Comparison of ENCODE assay signal across 11 cellular contexts in the genomic region with DNA sequence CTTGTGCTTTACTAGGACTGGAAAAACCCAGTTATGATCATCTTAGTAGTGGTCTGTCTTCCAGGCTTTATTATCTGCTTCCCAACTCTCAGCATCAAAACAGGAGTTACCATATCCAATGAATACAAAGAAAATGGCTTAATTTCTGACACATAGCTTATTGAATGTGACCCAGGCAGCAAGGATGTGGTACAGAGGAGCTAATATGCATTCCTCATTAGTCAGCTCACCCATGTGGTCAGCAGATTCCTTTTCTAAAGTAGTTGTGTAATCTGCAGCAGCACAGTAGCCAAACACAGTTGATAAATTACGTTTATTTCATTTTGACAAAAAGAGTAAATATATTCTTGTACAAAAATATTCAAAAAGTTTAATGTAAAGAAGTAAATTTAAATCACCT. TPM values are rescaled to one million over a fixed set of nuclear protein-coding genes. Genes with fewer than 3 reads are reported as not detected.
A peak's percentile ranks its signal among the peaks of the same experiment; 100 is the strongest.
DNase-seq lines count a peak whose midpoint lies in the region; ATAC-seq, FAIRE-seq and TF ChIP-seq lines count a peak whose summit lies in the region.
"Had no signal": no experiment of that assay in that cellular context is flagged by ENCODE, and none has a peak within 500 bp of the region (broad histone marks: within the 10 kb centered on the region; RNA-seq: fewer than 3 reads in every experiment).

No MANE protein-coding gene starts in this region.

- H3K4me1 ChIP-seq in astrocyte (ENCODE audit: insufficient read depth, low read length): peaks cover 28% of the 10 kb centered on the region
- H3K4me1 ChIP-seq in right cardiac atrium (ENCODE audit: control insufficient read depth, insufficient read depth, low read length): peaks cover 2% of the 10 kb centered on the region

- TF ChIP-seq CTCF in astrocyte (IDR thresholded peaks at IDR 0.05; ENCODE audit: insufficient read depth, low read depth, low read length): no peak

- peaks cover 25% of the 10 kb centered on the region for H3K4me1 Mint-ChIP-seq in astrocyte (ENCODE audit: low read depth, unreplicated experiment)
- H3K4me1 Mint-ChIP-seq: WTC11 had no signal

- 66% methylated on average over 1 of the region's 1 CpG for WGBS in right cardiac atrium

- H3K4me2 ChIP-seq in astrocyte (ENCODE audit: low read length): peak overlapping the region; percentile 47

- no peak overlapping the region for H3K9ac ChIP-seq in astrocyte (ENCODE audit: low read length)

- H3K27me3 ChIP-seq in astrocyte (ENCODE audit: insufficient read depth, low read length) (no peaks in the 10 kb centered on the region), right cardiac atrium (ENCODE audit: control insufficient read depth, insufficient read depth) (no peaks in the 10 kb centered on the region)
- H3K27me3 ChIP-seq: upper lobe of left lung had no signal

- peaks cover 4% of the 10 kb centered on the region for H3K36me3 Mint-ChIP-seq in astrocyte (ENCODE audit: low read depth, unreplicated experiment)

- no peaks in the 10 kb centered on the region for H3K27me3 Mint-ChIP-seq in astrocyte (ENCODE audit: low read depth, unreplicated experiment)
- H3K27me3 Mint-ChIP-seq: naive thymus-derived CD4-positive, alpha-beta T cell had no signal

- FAIRE-seq in astrocyte (lab: Jason Lieb, UNC): peak; percentile 94

- no peaks in the 10 kb centered on the region for H3K79me2 ChIP-seq in astrocyte (ENCODE audit: insufficient read depth, low read length)

- peak overlapping the region; percentile 24 for H3K27ac ChIP-seq in astrocyte (ENCODE audit: low read depth, low read length)
- H3K27ac ChIP-seq in right cardiac atrium (ENCODE audit: low read length): no peak overlapping the region
- H3K27ac ChIP-seq: upper lobe of left lung had no signal

- intact Hi-C loops in Right ventricle myocardium superior (cut with DNase I): no loop called here
- intact Hi-C loops in cardiac septum (cut with DNase I): no loop called here
- intact Hi-C loops in right cardiac atrium (cut with DNase I): loop anchor here in 1 of 4 donors (10.0 kb wide), 1 partner anchor 112 kb away; no protein-coding TSS in a partner anchor

- no peak overlapping the region for H2AFZ ChIP-seq in astrocyte (ENCODE audit: low read depth, low read length)

- H3K4me3 ChIP-seq in astrocyte (ENCODE audit: insufficient read depth, low read depth, low read length) (no peak overlapping the region), right cardiac atrium (ENCODE audit: low read length) (no peak overlapping the region)
- H3K4me3 ChIP-seq: upper lobe of left lung had no signal

- H4K20me1 ChIP-seq in astrocyte (ENCODE audit: insufficient read depth, low read length): no peaks in the 10 kb centered on the region

- peak overlapping the region; percentile 83 for H3K27ac Mint-ChIP-seq in astrocyte (ENCODE audit: unreplicated experiment)
- H3K27ac Mint-ChIP-seq: naive thymus-derived CD4-positive, alpha-beta T cell; WTC11 had no signal

- peaks cover 7% of the 10 kb centered on the region for H3K9me3 Mint-ChIP-seq in astrocyte (ENCODE audit: unreplicated experiment)

- DNase-seq in Right ventricle myocardium superior: no peak
- DNase-seq in cardiac septum (ENCODE audit: low spot score): no peak
- peak; percentile 99 for DNase-seq in astrocyte (ENCODE audit: low read depth)
- no peak for DNase-seq in right cardiac atrium
- no peak for DNase-seq in cortex of kidney (lab: John Stamatoyannopoulos, UW)
- DNase-seq: naive thymus-derived CD4-positive, alpha-beta T cell; upper lobe of left lung had no signal

- no peaks in the 10 kb centered on the region for H3K36me3 ChIP-seq in astrocyte (ENCODE audit: insufficient read depth, low read length)
- H3K36me3 ChIP-seq: upper lobe of left lung had no signal

- H3K9me3 ChIP-seq in astrocyte (ENCODE audit: insufficient read depth, low read depth, low read length) (no peaks in the 10 kb centered on the region), right cardiac atrium (ENCODE audit: control insufficient read depth, low read length) (no peaks in the 10 kb centered on the region)

- ATAC-seq in Right ventricle myocardium superior (ENCODE audit: poor library complexity) (peak; percentile 68), right cardiac atrium (peak; percentile 53 to 69), HG03025 (IDR thresholded peaks at IDR 0.05; ENCODE audit: low FRiP score, unreplicated experiment) (no peak), HG03095 (IDR thresholded peaks at IDR 0.05; ENCODE audit: unreplicated experiment) (no peak), HG03378 (IDR thresholded peaks at IDR 0.05; ENCODE audit: unreplicated experiment) (no peak)
- ATAC-seq: naive thymus-derived CD4-positive, alpha-beta T cell; WTC11 had no signal

- H3K4me3 Mint-ChIP-seq in astrocyte (ENCODE audit: unreplicated experiment): no peak overlapping the region
- H3K4me3 Mint-ChIP-seq: naive thymus-derived CD4-positive, alpha-beta T cell; WTC11 had no signal

RNA-seq across cellular contexts. Expression of a gene that starts 43.6 kb away (rescaled TPM):
- total RNA-seq in Right ventricle myocardium superior (not detected), cardiac septum (0.11 TPM), astrocyte (not detected in 2 replicates), right cardiac atrium (not detected)
- not detected for polyA plus RNA-seq in right cardiac atrium
- total RNA-seq: naive thymus-derived CD4-positive, alpha-beta T cell; WTC11 had no signal
- polyA plus RNA-seq: naive thymus-derived CD4-positive, alpha-beta T cell had no signal

Comparison
In these comparisons a context has a peak if more than half of its experiments do, and no peak if none do; other contexts are left out.
1. ATAC-seq: peak in Right ventricle myocardium superior (single experiment) and right cardiac atrium (2 of 2); none in HG03025 (single experiment), HG03095 (single experiment) and HG03378 (single experiment).